ENCODE assay signal across 2 cellular contexts in genomic region chr5:53002491-53002890, GRCh38.
TF ChIP-seq lines count a peak whose summit lies in the region.

No MANE protein-coding gene starts in this region.

TF ChIP-seq in HepG2, 621 proteins besides CTCF, POLR2A, EP300 and RAD21 (continued from another document):
- no peak for TF ChIP-seq DZIP1 (CRISPR knock-in tag; IDR thresholded peaks at IDR 0.05)
- no peak for TF ChIP-seq ZNF670 (CRISPR knock-in tag; IDR thresholded peaks at IDR 0.05; ENCODE audit: borderline replicate concordance)

TF ChIP-seq in HEK293, 187 proteins besides CTCF, POLR2A, EP300 and RAD21 (continued from another document):
- TF ChIP-seq PRDM10 (tag by site-specific recombination; IDR thresholded peaks at IDR 0.05), result peak; percentile 35; the same call in 1 of the 2 replicates
- no peak for TF ChIP-seq ZSCAN18 (tag by site-specific recombination; IDR thresholded peaks at IDR 0.05)
